ENCODE assay signal across 2 cellular contexts in genomic region chr1:115156826-115157468, GRCh38.
TF ChIP-seq lines count a peak whose summit lies in the region.

No MANE protein-coding gene starts in this region.

TF ChIP-seq in SK-N-SH treated with all-trans-retinoic acid at 6 μM for 48 hours, 23 proteins besides CTCF, POLR2A, EP300 and RAD21 (continued from another document):
- no peak for TF ChIP-seq PATZ1 (CRISPR knock-in tag; IDR thresholded peaks at IDR 0.05; ENCODE audit: borderline replicate concordance)

TF ChIP-seq in SK-N-SH, 30 proteins besides CTCF, POLR2A, EP300 and RAD21 (continued from another document):
- no peak for TF ChIP-seq REST (IDR thresholded peaks at IDR 0.05; ENCODE audit: low read depth, low read length)
- TF ChIP-seq NRF1 (IDR thresholded peaks at IDR 0.05; ENCODE audit: low read depth, low read length) = no peak
- no peak for TF ChIP-seq USF1 (IDR thresholded peaks at IDR 0.05; ENCODE audit: borderline replicate concordance, low read depth)
- no peak for TF ChIP-seq TCF12 (IDR thresholded peaks at IDR 0.05)
- TF ChIP-seq CHD2 (IDR thresholded peaks at IDR 0.05; ENCODE audit: low read length, partially characterized antibody) = no peak
- TF ChIP-seq EZH2phosphoT487 (IDR thresholded peaks at IDR 0.05; ENCODE audit: borderline replicate concordance, low read depth) = no peak
- no peak for TF ChIP-seq PBX3 (IDR thresholded peaks at IDR 0.05)
- no peak for TF ChIP-seq ZBTB33 (IDR thresholded peaks at IDR 0.05; ENCODE audit: borderline replicate concordance, low read depth)
- TF ChIP-seq TAF1 (IDR thresholded peaks at IDR 0.05; ENCODE audit: borderline replicate concordance, low read depth, low read length) = no peak
- TF ChIP-seq FOXJ3 (CRISPR knock-in tag; IDR thresholded peaks at IDR 0.05) = no peak
- no peak for TF ChIP-seq SIN3A (IDR thresholded peaks at IDR 0.05; ENCODE audit: borderline replicate concordance, low read depth, low read length)
- no peak for TF ChIP-seq IRF3 (IDR thresholded peaks at IDR 0.05; ENCODE audit: low read depth, low read length)
